Comparison of ENCODE assay signal across 8 cellular contexts in the genomic region with DNA sequence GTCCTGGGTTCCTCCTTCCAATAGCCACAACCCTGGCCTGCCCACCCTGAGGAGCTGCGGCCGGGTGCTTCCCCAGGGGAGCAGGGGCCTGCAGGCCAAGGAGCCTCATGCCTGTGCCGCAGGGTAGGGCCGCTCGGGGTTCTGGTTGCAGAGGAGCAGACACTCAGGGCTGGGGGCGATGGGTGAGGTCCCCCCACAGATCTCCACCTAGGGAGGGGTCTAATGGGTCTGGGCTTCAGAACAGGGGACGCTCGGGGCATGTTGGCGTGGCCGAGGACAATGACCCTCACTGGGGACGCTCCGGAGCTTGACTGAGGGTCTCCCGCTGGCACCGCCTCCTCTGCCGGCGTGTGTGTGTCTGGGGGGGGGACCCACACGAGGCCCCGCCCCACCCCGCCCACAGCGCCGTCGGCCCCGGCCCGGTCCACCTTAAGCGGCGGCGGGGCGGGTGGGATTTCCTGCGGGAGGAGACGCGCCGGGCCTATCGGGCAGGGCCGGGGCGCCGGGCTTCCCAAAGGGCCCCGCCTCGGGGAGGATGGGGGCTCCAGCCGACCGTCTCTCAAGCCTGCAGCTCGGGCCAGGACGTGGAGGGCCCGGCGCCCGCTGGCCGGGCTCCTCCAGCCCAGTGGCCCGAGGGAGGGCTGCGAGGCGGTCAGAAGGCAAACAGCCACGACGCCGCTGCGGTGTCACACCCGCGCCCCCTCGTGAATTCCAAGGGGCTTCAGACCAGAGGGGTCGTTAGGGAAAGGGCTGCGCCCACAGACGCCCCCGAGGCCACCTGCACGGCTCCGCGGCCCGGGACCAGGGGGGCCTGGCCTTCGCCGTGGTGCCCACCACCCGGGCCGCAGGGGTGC. TPM values are rescaled to one million over a fixed set of nuclear protein-coding genes. Genes with fewer than 3 reads are reported as not detected.
DNase-seq lines count a peak whose midpoint lies in the region; TF ChIP-seq lines count a peak whose summit lies in the region.

No MANE protein-coding gene starts in this region.

- H3K27me3 Mint-ChIP-seq in HFFc6 (ENCODE audit: insufficient read depth), result peaks cover 2% of the 10 kb centered on the region

- H3K36me3 Mint-ChIP-seq in HFFc6 (ENCODE audit: low read depth), result peaks cover 5% of the 10 kb centered on the region; the same call in 1 of the 2 replicates

- peak overlapping the region; percentile 55; the same call in 1 of the 2 replicates for H3K4me3 Mint-ChIP-seq in HFFc6

- peak overlapping the region; percentile 28 for H3K27ac ChIP-seq in epithelial cell of prostate

- DNase-seq in GDM1 (lab: John Stamatoyannopoulos, UW), result peak; percentile 73
- DNase-seq in HFFc6, result peak; percentile 42
- DNase-seq in NCI-H526 treated with DMSO at 0.1 percent for 48 hours (lab: John Stamatoyannopoulos, UW), result peak; percentile 11
- peak; percentile 72 for DNase-seq in activated T-cell treated with anti-CD3 and anti-CD28 coated beads for 4 hours
- no peak for DNase-seq in epithelial cell of prostate (ENCODE audit: low read depth, low spot score)
- peak; percentile 70 to 72 for DNase-seq in stimulated activated CD8-positive, alpha-beta memory T cell treated with anti-CD3 and anti-CD28 coated beads, Interleukin-15, amount 100 ng/mL, for 48 hours (ENCODE audit: low read depth in 2 of 2)
- DNase-seq in NCI-H774 (lab: John Stamatoyannopoulos, UW), result no peak

- H3K27ac Mint-ChIP-seq in HFFc6, result no peak overlapping the region; the same call in 1 of the 2 replicates

- H3K27me3 ChIP-seq in mononuclear cell (ENCODE audit: insufficient read depth, low read length), result no peaks in the 10 kb centered on the region

- peaks cover 19% of the 10 kb centered on the region for H3K4me1 Mint-ChIP-seq in HFFc6 (ENCODE audit: low read depth)

- peak overlapping the region; percentile 76 for H3K4me3 ChIP-seq in mononuclear cell (ENCODE audit: low read length)

- TF ChIP-seq CTCF in HFFc6 (IDR thresholded peaks at IDR 0.05), result no peak

- peaks cover 23% of the 10 kb centered on the region for H3K4me1 ChIP-seq in mononuclear cell (ENCODE audit: insufficient read depth, low read length)

- H3K9me3 ChIP-seq in mononuclear cell (ENCODE audit: low read depth, low read length), result no peaks in the 10 kb centered on the region

- H3K9me3 Mint-ChIP-seq in HFFc6, result no peaks in the 10 kb centered on the region

RNA-seq across cellular contexts. Expression of gene ZDHHC8, which starts 0.6 kb away (rescaled TPM):
- total RNA-seq in HFFc6 (2021; fragmentation: NEBNext Ultra II Directional; extraction: Animal tissue kit (Norgen Biotek cat#: 25700)), result 100 to 1,000 TPM in 3 of 6 experiments, 10 to 100 TPM in 3; 91.8 to 119 (median 99.1) TPM
- 6.4 TPM for total RNA-seq in mononuclear cell

RNA-seq across cellular contexts. Expression of gene TRMT2A, which starts 13.9 kb away (rescaled TPM):
- 10 to 100 TPM; 31.1 to 44.9 (median 38.5) TPM for total RNA-seq in HFFc6 (2021; fragmentation: NEBNext Ultra II Directional; extraction: Animal tissue kit (Norgen Biotek cat#: 25700))
- total RNA-seq in mononuclear cell, result 28.7 TPM

RNA-seq across cellular contexts. Expression of gene RANBP1, which starts 15.1 kb away (rescaled TPM):
- 100 to 1,000 TPM; 177 to 231 (median 226) TPM for total RNA-seq in HFFc6 (2021; fragmentation: NEBNext Ultra II Directional; extraction: Animal tissue kit (Norgen Biotek cat#: 25700))
- 71.3 TPM for total RNA-seq in mononuclear cell

RNA-seq across cellular contexts. Expression of gene CCDC188, which starts 19.9 kb away (rescaled TPM):
- total RNA-seq in HFFc6 (2021; fragmentation: NEBNext Ultra II Directional; extraction: Animal tissue kit (Norgen Biotek cat#: 25700)), result 1 to 10 TPM in 4 of 6 experiments, under 1 TPM in 1, not detected in 1; 0.54 to 3.9 (median 2.8) TPM
- total RNA-seq in mononuclear cell, result not detected

RNA-seq across cellular contexts. Expression of gene DGCR8, which starts 50.9 kb away (rescaled TPM):
- total RNA-seq in HFFc6 (2021; fragmentation: NEBNext Ultra II Directional; extraction: Animal tissue kit (Norgen Biotek cat#: 25700)), result 10 to 100 TPM; 19.8 to 24.5 (median 22.0) TPM
- 7.9 TPM for total RNA-seq in mononuclear cell

Comparison
In these comparisons a context has a peak if more than half of its experiments do, and no peak if none do; other contexts are left out.
1. DNase-seq: peak in GDM1 (single experiment), HFFc6 (single experiment), NCI-H526 treated with DMSO at 0.1 percent for 48 hours (single experiment), activated T-cell treated with anti-CD3 and anti-CD28 coated beads for 4 hours (single experiment) and stimulated activated CD8-positive, alpha-beta memory T cell treated with anti-CD3 and anti-CD28 coated beads, Interleukin-15, amount 100 ng/mL, for 48 hours (2 of 2); none in epithelial cell of prostate (single experiment) and NCI-H774 (single experiment).
2. RNA of gene ZDHHC8, which starts 0.6 kb away (total RNA-seq): 91.8 to 119 TPM in HFFc6; 6.4 TPM in mononuclear cell (single experiment); every median in the first group is over 10 times any median in the second.